ENCODE assay signal across 13 cellular contexts in the genomic region with DNA sequence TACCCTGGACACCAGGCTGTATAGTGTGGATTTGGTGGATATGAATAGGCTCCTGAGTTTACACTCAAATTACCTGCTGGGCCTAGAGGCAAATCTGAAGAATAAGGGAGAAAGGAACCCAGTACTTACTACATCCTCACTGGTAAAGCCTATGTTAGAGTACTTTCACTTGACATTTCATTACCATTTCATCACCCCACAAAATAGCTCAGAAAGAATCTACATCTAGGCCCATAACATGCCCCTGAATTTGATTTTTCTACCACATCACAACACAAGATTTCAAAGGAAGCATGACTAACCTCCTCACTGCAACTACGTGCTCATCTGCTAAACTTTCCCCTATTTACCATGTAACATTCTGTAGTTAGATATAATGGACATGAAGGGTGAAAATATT. TPM values are rescaled to one million over a fixed set of nuclear protein-coding genes. Genes with fewer than 3 reads are reported as not detected.
A peak's percentile ranks its signal among the peaks of the same experiment; 100 is the strongest.
DNase-seq lines count a peak whose midpoint lies in the region; ATAC-seq and TF ChIP-seq lines count a peak whose summit lies in the region.
"Had no signal": no experiment of that assay in that cellular context is flagged by ENCODE, and none has a peak within 500 bp of the region (broad histone marks: within the 10 kb centered on the region; RNA-seq: fewer than 3 reads in every experiment).

No MANE protein-coding gene starts in this region.

- H3K27ac ChIP-seq in caudate nucleus (ENCODE audit: low read depth, low read length) = no peak overlapping the region

- H3K4me1 Mint-ChIP-seq in T-helper 17 cell = peaks cover 22% of the 10 kb centered on the region

- no peaks in the 10 kb centered on the region for H3K9me3 ChIP-seq in T-helper 17 cell (ENCODE audit: control insufficient read depth, low read length, poor library complexity, severe bottlenecking)

- no peaks in the 10 kb centered on the region for H3K36me3 Mint-ChIP-seq in T-helper 17 cell (ENCODE audit: low read depth)

- TF ChIP-seq CTCF in GM13976 (IDR thresholded peaks at IDR 0.05; ENCODE audit: borderline replicate concordance, control extremely low read depth, extremely low read depth, insufficient read depth, missing control alignments) = no peak

- no peaks in the 10 kb centered on the region for H3K27me3 Mint-ChIP-seq in T-helper 17 cell

- peak; percentile 50 for ATAC-seq in T-helper 17 cell
- no peak for ATAC-seq in HG03469 (IDR thresholded peaks at IDR 0.05; ENCODE audit: unreplicated experiment)

- peak overlapping the region; percentile 21 for H3K27ac Mint-ChIP-seq in T-helper 17 cell
- H3K27ac Mint-ChIP-seq: nephron progenitor cell had no signal

- H3K4me3 Mint-ChIP-seq in T-helper 17 cell = no peak overlapping the region
- H3K4me3 Mint-ChIP-seq: nephron progenitor cell had no signal

- DNase-seq in AG08395 (ENCODE audit: low spot score) = peak; percentile 47
- DNase-seq in GM04503 (ENCODE audit: low read depth) = peak; percentile 54
- DNase-seq in T-helper 17 cell = no peak
- peak; percentile 89 for DNase-seq in fibroblast of peridontal ligament (ENCODE audit: extremely low read depth)
- no peak for DNase-seq in caudate nucleus (lab: John Stamatoyannopoulos, UW)
- no peak for DNase-seq in GM13976 (ENCODE audit: low spot score)
- DNase-seq in NCI-H82 (lab: John Stamatoyannopoulos, UW) = no peak
- DNase-seq: activated gamma-delta T cell treated with Interleukin-2 at 50 U/mL for 16 hours, glutamatergic neuron, NCI-H1048, nephron progenitor cell, SW 1271 had no signal

- in situ Hi-C loops in GM13976 (cut with MboI; ENCODE audit: low sequenced_read_pairs, unreplicated experiment) = no loop called here

RNA-seq across cellular contexts. Expression of a gene that starts 43.3 kb away (rescaled TPM):
- 10 to 100 TPM; 21.5 to 23.0 TPM for total RNA-seq in T-helper 17 cell

Comparison
In these comparisons a context has a peak if more than half of its experiments do, and no peak if none do; other contexts are left out.
1. DNase-seq: peak in AG08395 (single experiment), GM04503 (single experiment) and fibroblast of peridontal ligament (single experiment); none in T-helper 17 cell (0 of 3), caudate nucleus (0 of 61), GM13976 (single experiment) and NCI-H82 (single experiment).